ENCODE assay signal across 29 cellular contexts in the genomic region with DNA sequence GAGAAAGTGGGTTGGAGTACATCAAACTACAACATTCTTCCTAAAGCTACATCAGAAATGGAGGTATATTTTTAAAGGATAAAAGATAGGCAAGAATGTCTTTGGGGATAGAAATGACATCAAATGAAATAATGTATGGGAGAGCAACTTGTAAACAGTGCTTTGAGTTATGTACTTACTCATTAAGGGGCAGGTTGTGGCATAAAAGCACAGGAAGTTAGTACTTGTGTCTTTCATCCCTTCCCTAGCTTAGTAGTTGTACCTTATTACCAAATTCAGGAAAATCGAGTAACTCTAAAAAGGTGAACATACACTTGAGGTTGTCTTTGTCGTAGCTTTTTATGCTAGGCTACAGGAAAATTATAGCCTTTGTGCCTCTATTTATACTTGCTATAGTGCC. TPM values are rescaled to one million over a fixed set of nuclear protein-coding genes. Genes with fewer than 3 reads are reported as not detected.
DNase-seq lines count a peak whose midpoint lies in the region; ATAC-seq and TF ChIP-seq lines count a peak whose summit lies in the region.
"Had no signal": no experiment of that assay in that cellular context is flagged by ENCODE, and none has a peak within 500 bp of the region (broad histone marks: within the 10 kb centered on the region; RNA-seq: fewer than 3 reads in every experiment).

No MANE protein-coding gene starts in this region.

- H3K4me1 ChIP-seq in mammary epithelial cell (ENCODE audit: insufficient read depth, low read length) = no peaks in the 10 kb centered on the region
- H3K4me1 ChIP-seq: Peyer's patch, right lobe of liver had no signal

- no peaks in the 10 kb centered on the region for H3K27me3 ChIP-seq in mammary epithelial cell (ENCODE audit: insufficient read depth, low read length)
- H3K27me3 ChIP-seq: breast epithelium, Peyer's patch, right lobe of liver, upper lobe of left lung had no signal

- H3K27me3 Mint-ChIP-seq in MCF 10A (ENCODE audit: insufficient read depth, unreplicated experiment) = no peaks in the 10 kb centered on the region
- no peaks in the 10 kb centered on the region for H3K27me3 Mint-ChIP-seq in central memory CD8-positive, alpha-beta T cell
- H3K27me3 Mint-ChIP-seq: effector memory CD8-positive, alpha-beta T cell had no signal

- POLR2A ChIA-PET in MCF 10A (lab: Yijun Ruan, JAX) = interaction anchor here (0.7 kb wide), 1 partner anchor 29 kb away, joined by 3 read pairs; the partner anchor contains the start of gene PPP1CB

- H4K20me1 ChIP-seq in mammary epithelial cell (ENCODE audit: insufficient read depth, low read length) = peaks cover 4% of the 10 kb centered on the region

- CTCF ChIA-PET in mammary epithelial cell (lab: Charles Lee; ENCODE audit: low non-redundant PET) = interaction anchor here (1.0 kb wide), 1 partner anchor 186 kb away, joined by 3 read pairs; no protein-coding TSS in a partner anchor
- CTCF ChIA-PET in MCF 10A (lab: Yijun Ruan, JAX) = interaction anchor here (0.6 to 0.7 kb wide), 3 partner anchors 12 to 970 kb away, joined by 3 read pairs; no protein-coding TSS in a partner anchor

- H2AFZ ChIP-seq in mammary epithelial cell (ENCODE audit: low read depth, low read length) = no peak overlapping the region
- H2AFZ ChIP-seq: parathyroid adenoma had no signal

- intact Hi-C loops in mammary epithelial cell (cut with micrococcal nuclease) = no loop called here
- intact Hi-C loops in MCF 10A (cut with micrococcal nuclease) = no loop called here

- no peak overlapping the region for H3K9ac ChIP-seq in mammary epithelial cell (ENCODE audit: insufficient read depth, low read length)
- H3K9ac ChIP-seq: parathyroid adenoma had no signal

- peaks cover 10% of the 10 kb centered on the region for H3K4me1 Mint-ChIP-seq in MCF 10A (ENCODE audit: insufficient read depth, unreplicated experiment)
- H3K4me1 Mint-ChIP-seq in central memory CD8-positive, alpha-beta T cell = peaks cover 10% of the 10 kb centered on the region
- peaks cover 13% of the 10 kb centered on the region for H3K4me1 Mint-ChIP-seq in stimulated activated effector memory CD8-positive, alpha-beta T cell treated with anti-CD3 and anti-CD28 coated beads, Interleukin-12 subunit alpha, Interleukin-12 subunit beta, amount 100 ng/mL, for 72 hours

- peaks cover 58% of the 10 kb centered on the region for H3K36me3 ChIP-seq in mammary epithelial cell (ENCODE audit: insufficient read depth, low read length)

- no peak overlapping the region for H3K4me3 ChIP-seq in mammary epithelial cell (replicated peaks in 1 of 3; ENCODE audit: insufficient read depth in 1 of 3, low read depth in 2 of 3, low read length in 3 of 3)
- H3K4me3 ChIP-seq: breast epithelium, Peyer's patch, right lobe of liver, upper lobe of left lung had no signal

- dilution Hi-C loops in mammary epithelial cell (cut with HindIII; ENCODE audit: low sequenced_read_pairs) = no loop called here

- H3K27ac Mint-ChIP-seq in MCF 10A (ENCODE audit: low read depth, unreplicated experiment) = no peak overlapping the region
- H3K27ac Mint-ChIP-seq in central memory CD8-positive, alpha-beta T cell (ENCODE audit: low read depth) = peak overlapping the region; percentile 57
- H3K27ac Mint-ChIP-seq in stimulated activated effector memory CD8-positive, alpha-beta T cell treated with anti-CD3 and anti-CD28 coated beads, Interleukin-12 subunit alpha, Interleukin-12 subunit beta, amount 100 ng/mL, for 72 hours = peak overlapping the region; percentile 59

- no peaks in the 10 kb centered on the region for H3K9me3 ChIP-seq in mammary epithelial cell (replicated peaks; ENCODE audit: insufficient read depth, low read length)
- H3K9me3 ChIP-seq: breast epithelium, Peyer's patch, right lobe of liver, upper lobe of left lung had no signal

- no TSS peak for BruUV-seq in mammary epithelial cell (replicated peaks; lab: Mats Ljungman, UMichigan)
- no TSS peak for BruUV-seq in MCF 10A (replicated peaks; lab: Mats Ljungman, UMichigan)

- H3K79me2 ChIP-seq in mammary epithelial cell (ENCODE audit: insufficient read depth, low read length) = peaks cover 74% of the 10 kb centered on the region

- H3K4me3 Mint-ChIP-seq in MCF 10A (ENCODE audit: unreplicated experiment) = no peak overlapping the region
- peak overlapping the region; percentile 18 for H3K4me3 Mint-ChIP-seq in central memory CD8-positive, alpha-beta T cell
- H3K4me3 Mint-ChIP-seq in stimulated activated effector memory CD8-positive, alpha-beta T cell treated with anti-CD3 and anti-CD28 coated beads, Interleukin-12 subunit alpha, Interleukin-12 subunit beta, amount 100 ng/mL, for 72 hours = no peak overlapping the region
- H3K4me3 Mint-ChIP-seq: effector memory CD8-positive, alpha-beta T cell had no signal

- peaks cover 93% of the 10 kb centered on the region for H3K36me3 Mint-ChIP-seq in MCF 10A (ENCODE audit: insufficient read depth, unreplicated experiment)
- H3K36me3 Mint-ChIP-seq in central memory CD8-positive, alpha-beta T cell (ENCODE audit: insufficient read depth) = peaks cover 70% of the 10 kb centered on the region
- peaks cover 100% of the 10 kb centered on the region for H3K36me3 Mint-ChIP-seq in stimulated activated effector memory CD8-positive, alpha-beta T cell treated with anti-CD3 and anti-CD28 coated beads, Interleukin-12 subunit alpha, Interleukin-12 subunit beta, amount 100 ng/mL, for 72 hours

- DNase-seq in NCI-H2227 treated with DMSO at 0.1 percent for 48 hours (lab: John Stamatoyannopoulos, UW) = peak; percentile 7
- DNase-seq in NCI-H2227 (lab: John Stamatoyannopoulos, UW; ENCODE audit: unreplicated experiment) = no peak
- peak; percentile 23 for DNase-seq in mammary epithelial cell
- no peak for DNase-seq in MCF 10A (ENCODE audit: unreplicated experiment)
- DNase-seq in central memory CD8-positive, alpha-beta T cell (ENCODE audit: low spot score in 2 of 2) = no peak
- no peak for DNase-seq in stimulated activated effector memory CD8-positive, alpha-beta T cell treated with anti-CD3 and anti-CD28 coated beads, Interleukin-12 subunit alpha, Interleukin-12 subunit beta, amount 100 ng/mL, for 72 hours (ENCODE audit: low spot score in 2 of 2)
- no peak for DNase-seq in DMS79 treated with DMSO at 0.1 percent for 48 hours (lab: John Stamatoyannopoulos, UW)
- DNase-seq in COLO668 (lab: John Stamatoyannopoulos, UW; ENCODE audit: unreplicated experiment) = no peak
- DNase-seq: activated CD8-positive, alpha-beta memory T cell treated with anti-CD3 and anti-CD28 coated beads, Interleukin-2, amount 50 U/mL, for 4 hours; activated effector memory CD4-positive, alpha-beta T cell treated with Interleukin-2 at 50 U/mL for 16 hours; cortex of kidney; DND-41; effector memory CD8-positive, alpha-beta T cell; foreskin melanocyte; H7; hippocampal formation; left cardiac atrium; NCI-H1092; NCI-H526; Peyer's patch; right lobe of liver; SHP77 treated with DMSO at 0.1 percent for 48 hours; stimulated activated CD4-positive, alpha-beta T cell treated with anti-CD3 and anti-CD28 coated beads, Interleukin-2, amount 100 ng/mL, for 48 hours; T-helper 9 cell; upper lobe of left lung had no signal

- no peak overlapping the region for H3K27ac ChIP-seq in mammary epithelial cell (ENCODE audit: insufficient read depth, low read depth, low read length)
- H3K27ac ChIP-seq: parathyroid adenoma, Peyer's patch, right lobe of liver, upper lobe of left lung, VCaP had no signal

- TF ChIP-seq CTCF in mammary epithelial cell (conservative IDR thresholded peaks at IDR 0.05 in 1 of 2, IDR thresholded peaks at IDR 0.05 in 1 of 2; ENCODE audit: extremely low read depth in 1 of 2, insufficient read depth in 1 of 2, low read depth in 1 of 2, low read length in 2 of 2) (no peak), MCF 10A (IDR thresholded peaks at IDR 0.05; ENCODE audit: unreplicated experiment) (no peak)

- no peak overlapping the region for H3K4me2 ChIP-seq in mammary epithelial cell (ENCODE audit: insufficient read depth, low read depth, low read length)

- no peak for ATAC-seq in central memory CD8-positive, alpha-beta T cell (replicated peaks; ENCODE audit: extremely low read depth, poor library complexity, severe bottlenecking)
- ATAC-seq in stimulated activated effector memory CD8-positive, alpha-beta T cell treated with anti-CD3 and anti-CD28 coated beads, Interleukin-12 subunit alpha, Interleukin-12 subunit beta, amount 100 ng/mL, for 72 hours = no peak
- ATAC-seq: effector memory CD8-positive, alpha-beta T cell; esophagus mucosa; left cardiac atrium had no signal

- H3K9me3 Mint-ChIP-seq in MCF 10A (ENCODE audit: unreplicated experiment) = no peaks in the 10 kb centered on the region
- no peaks in the 10 kb centered on the region for H3K9me3 Mint-ChIP-seq in central memory CD8-positive, alpha-beta T cell
- H3K9me3 Mint-ChIP-seq in stimulated activated effector memory CD8-positive, alpha-beta T cell treated with anti-CD3 and anti-CD28 coated beads, Interleukin-12 subunit alpha, Interleukin-12 subunit beta, amount 100 ng/mL, for 72 hours = no peaks in the 10 kb centered on the region
- H3K9me3 Mint-ChIP-seq: effector memory CD8-positive, alpha-beta T cell had no signal

- 73% methylated on average over 2 of the region's 2 CpGs for WGBS in mammary epithelial cell (ENCODE audit: low coverage, missing lambda C conversion rate)

- in situ Hi-C loops in mammary epithelial cell (cut with MboI; ENCODE audit: low sequenced_read_pairs in 2 of 2) = no loop called here

RNA-seq across cellular contexts. Expression of gene PPP1CB, which starts 28.9 kb away (rescaled TPM):
- total RNA-seq in mammary epithelial cell = 100 to 1,000 TPM; 266 to 282 TPM
- 78.5 TPM for polyA plus RNA-seq in mammary epithelial cell
- polyA minus RNA-seq in mammary epithelial cell = 117 TPM
- 244 and 269 TPM in 2 replicates for total RNA-seq in MCF 10A (2022)

RNA-seq across cellular contexts. Expression of gene SPDYA, which starts 30.1 kb away (rescaled TPM):
- 1 to 10 TPM; 1.0 to 1.2 TPM for total RNA-seq in mammary epithelial cell
- 0.03 TPM for polyA plus RNA-seq in mammary epithelial cell
- polyA minus RNA-seq in mammary epithelial cell = not detected
- total RNA-seq in MCF 10A (2022) = 2.6 and 2.8 TPM in 2 replicates

Comparison
In these comparisons a context has a peak if more than half of its experiments do, and no peak if none do; other contexts are left out.
1. DNase-seq: peak in NCI-H2227 treated with DMSO at 0.1 percent for 48 hours (single experiment) and mammary epithelial cell (single experiment); none in NCI-H2227 (single experiment), MCF 10A (single experiment), central memory CD8-positive, alpha-beta T cell (0 of 2), stimulated activated effector memory CD8-positive, alpha-beta T cell treated with anti-CD3 and anti-CD28 coated beads, Interleukin-12 subunit alpha, Interleukin-12 subunit beta, amount 100 ng/mL, for 72 hours (0 of 2), DMS79 treated with DMSO at 0.1 percent for 48 hours (single experiment) and COLO668 (single experiment).